In genomic region chr20:2800590-2801458, GRCh38 we compare ENCODE assay signal across 8 cellular contexts. TPM values are rescaled to one million over a fixed set of nuclear protein-coding genes. Genes with fewer than 3 reads are reported as not detected.
DNase-seq lines count a peak whose midpoint lies in the region; ATAC-seq and TF ChIP-seq lines count a peak whose summit lies in the region.

CPXM1 (minus strand) TSS chr20:2800627; CDS start chr20:2800572, 55 bp downstream.

- H3K4me3 ChIP-seq in choroid plexus epithelial cell (ENCODE audit: low read depth, low read length) = peak within 1 kb of the TSS; percentile 60
- no peak within 1 kb of the TSS for H3K4me3 ChIP-seq in body of pancreas

- 1 to 7% methylated on average over 19 to 41 of the region's 51 CpGs for WGBS in body of pancreas, 2 donors

- TF ChIP-seq CTCF in choroid plexus epithelial cell (conservative IDR thresholded peaks at IDR 0.05; ENCODE audit: low read depth, low read length) (peak; percentile 1), body of pancreas (IDR thresholded peaks at IDR 0.05) (no peak)

- peaks cover 0 to 3% (median 0%) of the 10 kb centered on the region in 7 donors for H3K9me3 Mint-ChIP-seq in naive B cell

- no peak within 1 kb of the TSS for H3K27ac ChIP-seq in body of pancreas

- peak within 1 kb of the TSS; percentile 40 to 95 (median 90) for H3K4me3 Mint-ChIP-seq in naive B cell

- intact Hi-C loops in body of pancreas (cut with DNase I) = no loop called here

- peaks cover 23% of the 10 kb centered on the region for H3K4me1 ChIP-seq in body of pancreas

- no peaks in the 10 kb centered on the region for H3K36me3 ChIP-seq in body of pancreas (replicated peaks in 1 of 2; ENCODE audit: insufficient read depth in 1 of 2, low read depth in 2 of 2)

- ATAC-seq in GM21786 (IDR thresholded peaks at IDR 0.05; ENCODE audit: unreplicated experiment) (peak; percentile 39), naive B cell (ENCODE audit: low read depth in 2 of 2) (peak; percentile 64 to 70), body of pancreas (no peak)

- peaks cover 0 to 6% of the 10 kb centered on the region in 2 donors for H3K36me3 Mint-ChIP-seq in naive B cell

- no peak for TF ChIP-seq POLR2A in body of pancreas (IDR thresholded peaks at IDR 0.05)

- peak within 1 kb of the TSS in 5 of 6 donors; percentile 54 to 93 (median 70) for H3K27ac Mint-ChIP-seq in naive B cell

- H3K27me3 Mint-ChIP-seq in naive B cell = peaks cover 36 to 81% (median 72%) of the 10 kb centered on the region in 3 donors

- H3K27me3 ChIP-seq in body of pancreas = peaks cover 0 to 9% of the 10 kb centered on the region in 2 donors

- no peaks in the 10 kb centered on the region for H3K9me3 ChIP-seq in body of pancreas

- H3K4me1 Mint-ChIP-seq in naive B cell = peaks cover 23 to 32% (median 29%) of the 10 kb centered on the region in 3 donors

- peak; percentile 92 for DNase-seq in GF-D8 (lab: John Stamatoyannopoulos, UW)
- DNase-seq in NCI-H69 (lab: John Stamatoyannopoulos, UW) = peak; percentile 42
- no peak for DNase-seq in choroid plexus epithelial cell (ENCODE audit: low read depth)
- peak; percentile 14 for DNase-seq in naive B cell
- DNase-seq in body of pancreas = no peak
- DNase-seq in LoVo (ENCODE audit: low spot score) = no peak
- DNase-seq in NCI-H524 treated with DMSO at 0.1 percent for 48 hours (lab: John Stamatoyannopoulos, UW) = no peak

RNA-seq across cellular contexts. Expression of gene CPXM1, which starts in this region (rescaled TPM):
- polyA plus RNA-seq in naive B cell (ENCODE audit: low read depth in 6 of 6) = not detected
- total RNA-seq in body of pancreas = 1 to 10 TPM; 2.3 to 4.9 TPM

Comparison
In these comparisons a context has a peak if more than half of its experiments do, and no peak if none do; other contexts are left out.
1. Peak in DNase-seq and ATAC-seq in naive B cell; RNA of the gene not detected or under 1 TPM.
2. DNase-seq: peak in GF-D8 (single experiment) and NCI-H69 (single experiment); none in choroid plexus epithelial cell (single experiment), body of pancreas (0 of 4), LoVo (single experiment) and NCI-H524 treated with DMSO at 0.1 percent for 48 hours (single experiment).